11 cellular contexts compared by ENCODE assay signal in genomic region chr3:53844262-53845102, GRCh38. TPM values are rescaled to one million over a fixed set of nuclear protein-coding genes. Genes with fewer than 3 reads are reported as not detected.
DNase-seq lines count a peak whose midpoint lies in the region; ATAC-seq and TF ChIP-seq lines count a peak whose summit lies in the region.
"Had no signal": no experiment of that assay in that cellular context is flagged by ENCODE, and none has a peak within 500 bp of the region (broad histone marks: within the 10 kb centered on the region; RNA-seq: fewer than 3 reads in every experiment).

No MANE protein-coding gene starts in this region.

- no peak for TF ChIP-seq EP300 in tibial nerve (IDR thresholded peaks at IDR 0.05)
- TF ChIP-seq EP300 in SK-N-SH (IDR thresholded peaks at IDR 0.05; ENCODE audit: borderline replicate concordance in 1 of 2, low read depth in 1 of 2, low read length in 1 of 2): no peak

- no peak for TF ChIP-seq RAD21 in SK-N-SH (IDR thresholded peaks at IDR 0.05; ENCODE audit: low read length)

- peaks cover 0 to 4% (median 0%) of the 10 kb centered on the region in 3 donors for H3K36me3 ChIP-seq in Peyer's patch
- no peaks in the 10 kb centered on the region for H3K36me3 ChIP-seq in tibial nerve
- H3K36me3 ChIP-seq in osteoblast (ENCODE audit: insufficient read depth, low read length): no peaks in the 10 kb centered on the region
- H3K36me3 ChIP-seq in SK-N-SH (replicated peaks in 1 of 2; ENCODE audit: control insufficient read depth in 1 of 2, insufficient read depth in 2 of 2, low read length in 1 of 2): no peaks in the 10 kb centered on the region

- whole genome bisulfite sequencing in tibial nerve, 2 donors: 86 to 89% methylated on average over 9 of the region's 9 CpGs
- WGBS in SK-N-SH (ENCODE audit: low lambda C conversion rate): 80% methylated on average over 4 of the region's 9 CpGs

- H2AFZ ChIP-seq in osteoblast (ENCODE audit: low read length): no peak overlapping the region
- H2AFZ ChIP-seq in SK-N-SH (ENCODE audit: low read depth): no peak overlapping the region

- H3K4me1 Mint-ChIP-seq in activated naive CD4-positive, alpha-beta T cell treated with anti-CD3 and anti-CD28 coated beads, Interleukin-2, amount 50 U/mL, for 24 hours: peaks cover 5% of the 10 kb centered on the region

- no peaks in the 10 kb centered on the region for H3K9me3 ChIP-seq in Peyer's patch
- H3K9me3 ChIP-seq in tibial nerve: no peaks in the 10 kb centered on the region
- no peaks in the 10 kb centered on the region for H3K9me3 ChIP-seq in osteoblast (ENCODE audit: low read depth, low read length)
- no peaks in the 10 kb centered on the region for H3K9me3 ChIP-seq in SK-N-SH

- peak overlapping the region in 3 of 4 donors; percentile 78 to 97 (median 88) for H3K27ac ChIP-seq in Peyer's patch
- H3K27ac ChIP-seq in tibial nerve: peak overlapping the region; percentile 56 to 92 (median 78)
- H3K27ac ChIP-seq in osteoblast (ENCODE audit: low read depth, low read length): no peak overlapping the region
- H3K27ac ChIP-seq in SK-N-SH (ENCODE audit: low read depth in 2 of 2, low read length in 1 of 2): no peak overlapping the region

- TF ChIP-seq CTCF in Peyer's patch (IDR thresholded peaks at IDR 0.05) (no peak), tibial nerve (IDR thresholded peaks at IDR 0.05) (no peak), osteoblast (IDR thresholded peaks at IDR 0.05; ENCODE audit: extremely low read depth, low read depth, low read length) (no peak), SK-N-SH (IDR thresholded peaks at IDR 0.05) (no peak)

- no peaks in the 10 kb centered on the region for H3K9me2 ChIP-seq in SK-N-SH

- peak overlapping the region; percentile 52 for H3K4me3 Mint-ChIP-seq in activated naive CD4-positive, alpha-beta T cell treated with anti-CD3 and anti-CD28 coated beads, Interleukin-2, amount 50 U/mL, for 24 hours

- H3F3A ChIP-seq in SK-N-SH (replicated peaks; ENCODE audit: insufficient read depth): no peaks in the 10 kb centered on the region

- H3K27me3 Mint-ChIP-seq in activated naive CD4-positive, alpha-beta T cell treated with anti-CD3 and anti-CD28 coated beads, Interleukin-2, amount 50 U/mL, for 24 hours: peaks cover 37% of the 10 kb centered on the region

- POLR2A ChIA-PET in SK-N-SH (lab: Yijun Ruan, JAX): no interaction called here

- H3K4me2 ChIP-seq in osteoblast (ENCODE audit: insufficient read depth, low read length) (no peak overlapping the region), SK-N-SH (no peak overlapping the region)

- no peak overlapping the region for H3K27ac Mint-ChIP-seq in activated naive CD4-positive, alpha-beta T cell treated with anti-CD3 and anti-CD28 coated beads, Interleukin-2, amount 50 U/mL, for 24 hours
- H3K27ac Mint-ChIP-seq: activated naive CD4-positive, alpha-beta T cell treated with anti-CD3 and anti-CD28 coated beads for 36 hours; T-helper 1 cell treated with Interleukin-12 subunit alpha and Interleukin-12 subunit beta and Interleukin-4 antibody, amounts not matched to agents 30 μg/mL and 1 μg/mL, for 36 hours had no signal

- H3K9me3 Mint-ChIP-seq in activated naive CD4-positive, alpha-beta T cell treated with anti-CD3 and anti-CD28 coated beads, Interleukin-2, amount 50 U/mL, for 24 hours: no peaks in the 10 kb centered on the region
- H3K9me3 Mint-ChIP-seq: activated naive CD4-positive, alpha-beta T cell treated with anti-CD3 and anti-CD28 coated beads for 36 hours; T-helper 1 cell treated with Interleukin-12 subunit alpha and Interleukin-12 subunit beta and Interleukin-4 antibody, amounts not matched to agents 30 μg/mL and 1 μg/mL, for 36 hours had no signal

- H3K9ac ChIP-seq in SK-N-SH: no peak overlapping the region

- H3K4me3 ChIP-seq in Peyer's patch: peak overlapping the region in 2 of 4 donors; percentile 82 to 83
- H3K4me3 ChIP-seq in tibial nerve: peak overlapping the region in 1 of 4 donors; percentile 64
- H3K4me3 ChIP-seq in osteoblast (ENCODE audit: insufficient read depth, low read length): no peak overlapping the region
- no peak overlapping the region for H3K4me3 ChIP-seq in SK-N-SH (ENCODE audit: low read depth in 2 of 2, low read length in 1 of 2)

- TF ChIP-seq POLR2A in Peyer's patch (IDR thresholded peaks at IDR 0.05) (peak in 1 of 2 donors; percentile 58), tibial nerve (IDR thresholded peaks at IDR 0.05) (no peak)

- CTCF ChIA-PET in SK-N-SH (lab: Yijun Ruan, JAX): interaction anchor here (1.0 to 1.5 kb wide), 4 partner anchors 33 to 469 kb away, joined by 3 read pairs; no protein-coding TSS in a partner anchor

- no peaks in the 10 kb centered on the region for H4K20me1 ChIP-seq in osteoblast (ENCODE audit: insufficient read depth, low read length)
- no peaks in the 10 kb centered on the region for H4K20me1 ChIP-seq in SK-N-SH (ENCODE audit: insufficient read depth)

- H3K36me3 Mint-ChIP-seq in activated naive CD4-positive, alpha-beta T cell treated with anti-CD3 and anti-CD28 coated beads, Interleukin-2, amount 50 U/mL, for 24 hours: no peaks in the 10 kb centered on the region

- ATAC-seq in left lobe of liver (peak; percentile 7), GM19035 (IDR thresholded peaks at IDR 0.05; ENCODE audit: unreplicated experiment) (no peak)

- H3K4me1 ChIP-seq in Peyer's patch (peaks cover 0 to 17% (median 7%) of the 10 kb centered on the region in 4 donors), tibial nerve (peaks cover 0 to 36% (median 15%) of the 10 kb centered on the region in 4 donors), osteoblast (ENCODE audit: insufficient read depth, low read length) (peaks cover 4% of the 10 kb centered on the region), SK-N-SH (ENCODE audit: control insufficient read depth in 1 of 2, insufficient read depth in 2 of 2, low read depth in 1 of 2, low read length in 1 of 2) (peaks cover 0 to 18% of the 10 kb centered on the region in 2 experiments; a peak in 1 of 4 replicates)

- H3K27me3 ChIP-seq in Peyer's patch (no peaks in the 10 kb centered on the region), tibial nerve (peaks cover 0 to 32% of the 10 kb centered on the region in 2 donors), osteoblast (ENCODE audit: insufficient read depth, low read length) (peaks cover 38% of the 10 kb centered on the region), SK-N-SH (ENCODE audit: insufficient read depth) (peaks cover 30% of the 10 kb centered on the region)

- DNase-seq in activated naive CD4-positive, alpha-beta T cell treated with Interleukin-2 at 50 U/mL for 16 hours: no peak
- DNase-seq in Peyer's patch (peak in 2 of 3 donors; percentile 70 to 77), left lobe of liver (ENCODE audit: low spot score) (peak; percentile 58), tibial nerve (ENCODE audit: low spot score in 2 of 2) (no peak), osteoblast (ENCODE audit: insufficient read length, low spot score, missing footprints) (no peak), SK-N-SH (no peak)
- DNase-seq: activated naive CD4-positive, alpha-beta T cell treated with anti-CD3 and anti-CD28 coated beads for 36 hours; AML-193 had no signal

- H3K79me2 ChIP-seq in osteoblast (ENCODE audit: insufficient read depth, low read length) (no peaks in the 10 kb centered on the region), SK-N-SH (ENCODE audit: insufficient read depth) (no peaks in the 10 kb centered on the region)

TF ChIP-seq in SK-N-SH, 30 proteins besides CTCF, POLR2A, EP300 and RAD21 (continues in another document):
- TF ChIP-seq MEF2A (IDR thresholded peaks at IDR 0.05; ENCODE audit: borderline replicate concordance, low read depth): no peak
- TF ChIP-seq, protein P1, sequence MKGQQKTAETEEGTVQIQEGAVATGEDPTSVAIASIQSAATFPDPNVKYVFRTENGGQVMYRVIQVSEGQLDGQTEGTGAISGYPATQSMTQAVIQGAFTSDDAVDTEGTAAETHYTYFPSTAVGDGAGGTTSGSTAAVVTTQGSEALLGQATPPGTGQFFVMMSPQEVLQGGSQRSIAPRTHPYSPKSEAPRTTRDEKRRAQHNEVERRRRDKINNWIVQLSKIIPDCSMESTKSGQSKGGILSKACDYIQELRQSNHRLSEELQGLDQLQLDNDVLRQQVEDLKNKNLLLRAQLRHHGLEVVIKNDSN (IDR thresholded peaks at IDR 0.05; ENCODE audit: borderline replicate concordance, low read depth): no peak

RNA-seq across cellular contexts. Expression of gene CHDH, which starts 1.7 kb away (rescaled TPM):
- total RNA-seq in Peyer's patch (100 to 1,000 TPM in 2 of 4 donors, 10 to 100 TPM in 2; 57.8 to 126 (median 94.2) TPM), left lobe of liver (44.7 TPM), tibial nerve (10 to 100 TPM in 2 of 4 donors, 1 to 10 TPM in 2; 2.8 to 15.9 (median 9.7) TPM), osteoblast (0.72 and 0.88 TPM in 2 replicates)
- polyA plus RNA-seq in SK-N-SH (2012; rRNA removed): 0.05 and 0.33 TPM in 2 replicates
- polyA plus RNA-seq in SK-N-SH (2012; cell fraction: cytosol; rRNA removed): 0.04 and 0.16 TPM in 2 replicates
- 0.32 and 2.1 TPM in 2 replicates for polyA plus RNA-seq in SK-N-SH (2012; cell fraction: nucleus; rRNA removed)

RNA-seq across cellular contexts. Expression of gene IL17RB, which starts 1.9 kb away (rescaled TPM):
- total RNA-seq in Peyer's patch (10 to 100 TPM; 18.2 to 38.5 (median 32.4) TPM), left lobe of liver (23.2 TPM), tibial nerve (1 to 10 TPM; 3.3 to 7.1 (median 5.0) TPM), osteoblast (under 0.01 and 0.29 TPM in 2 replicates)
- polyA plus RNA-seq in SK-N-SH (2012; rRNA removed): 0.10 and 0.16 TPM in 2 replicates
- 0.03 TPM in 1 of 2 replicates, not detected in the other for polyA plus RNA-seq in SK-N-SH (2012; cell fraction: cytosol; rRNA removed)
- 0.44 and 0.50 TPM in 2 replicates for polyA plus RNA-seq in SK-N-SH (2012; cell fraction: nucleus; rRNA removed)

RNA-seq across cellular contexts. Expression of gene ACTR8, which starts 37.5 kb away (rescaled TPM):
- total RNA-seq in Peyer's patch (10 to 100 TPM; 13.7 to 53.6 (median 24.9) TPM), left lobe of liver (9.9 TPM), tibial nerve (10 to 100 TPM; 14.0 to 40.0 (median 27.2) TPM), osteoblast (35.1 and 48.9 TPM in 2 replicates)
- polyA plus RNA-seq in SK-N-SH (2012; rRNA removed): 17.7 and 23.6 TPM in 2 replicates
- polyA plus RNA-seq in SK-N-SH (2012; cell fraction: cytosol; rRNA removed): 17.5 and 18.5 TPM in 2 replicates
- 24.8 and 33.7 TPM in 2 replicates for polyA plus RNA-seq in SK-N-SH (2012; cell fraction: nucleus; rRNA removed)

RNA-seq across cellular contexts. Expression of gene SELENOK, which starts 47.2 kb away (rescaled TPM):
- total RNA-seq in Peyer's patch: 10 to 100 TPM; 26.1 to 69.7 (median 41.9) TPM
- total RNA-seq in left lobe of liver: 30.3 TPM
- 10 to 100 TPM; 39.8 to 54.3 (median 49.2) TPM for total RNA-seq in tibial nerve
- total RNA-seq in osteoblast: 11.8 and 13.4 TPM in 2 replicates
- 29.2 and 32.1 TPM in 2 replicates for polyA plus RNA-seq in SK-N-SH (2012; rRNA removed)
- 40.3 and 55.4 TPM in 2 replicates for polyA plus RNA-seq in SK-N-SH (2012; cell fraction: cytosol; rRNA removed)
- polyA plus RNA-seq in SK-N-SH (2012; cell fraction: nucleus; rRNA removed): 10.2 and 16.8 TPM in 2 replicates

Comparison
In these comparisons a context has a peak if more than half of its experiments do, and no peak if none do; other contexts are left out.
1. DNase-seq: peak in Peyer's patch (2 of 3) and left lobe of liver (single experiment); none in activated naive CD4-positive, alpha-beta T cell treated with Interleukin-2 at 50 U/mL for 16 hours (single experiment), tibial nerve (0 of 2), osteoblast (single experiment) and SK-N-SH (single experiment).
2. H3K27ac ChIP-seq: peak in Peyer's patch (3 of 4) and tibial nerve (4 of 4); none in osteoblast (single experiment) and SK-N-SH (0 of 2).